9 cellular contexts compared by ENCODE assay signal in genomic region chr4:186724861-186725419, GRCh38. TPM values are rescaled to one million over a fixed set of nuclear protein-coding genes. Genes with fewer than 3 reads are reported as not detected.
A peak's percentile ranks its signal among the peaks of the same experiment; 100 is the strongest.
DNase-seq lines count a peak whose midpoint lies in the region; ATAC-seq, FAIRE-seq and TF ChIP-seq lines count a peak whose summit lies in the region.
"Had no signal": no experiment of that assay in that cellular context is flagged by ENCODE, and none has a peak within 500 bp of the region (broad histone marks: within the 10 kb centered on the region; RNA-seq: fewer than 3 reads in every experiment).

No MANE protein-coding gene starts in this region.

- peak overlapping the region in 1 of 2 experiments; percentile 95; a peak in 2 of 4 replicates for H3K9ac ChIP-seq in K562 (ENCODE audit: insufficient read depth in 1 of 2, low read depth in 2 of 2, low read length in 2 of 2)

- peak overlapping the region; percentile 79; the same call in 1 of the 2 replicates for H3K4me2 ChIP-seq in K562 (ENCODE audit: insufficient read depth, low read length)

- intact Hi-C loops in left ventricle myocardium inferior (cut with micrococcal nuclease) (no loop called here), left cardiac atrium (cut with DNase I) (loop anchor here in 1 of 2 donors (5.0 kb wide), 1 partner anchor 48 kb away; no protein-coding TSS in a partner anchor), K562 (cut with micrococcal nuclease) (loop anchor here (2.0 to 10.0 kb wide), 7 partner anchors 56 to 880 kb away; no protein-coding TSS in a partner anchor), lower leg skin (cut with DNase I; ENCODE audit: low total_unique reads) (no loop called here)

- no peak for TF ChIP-seq RAD21 in K562 (CRISPR knock-in tag; conservative IDR thresholded peaks at IDR 0.05 in 1 of 2, IDR thresholded peaks at IDR 0.05 in 1 of 2)

- H3K27ac ChIP-seq in left ventricle myocardium inferior (replicated peaks) (peak overlapping the region; percentile 93), K562 (ENCODE audit: extremely low read depth, low read depth, low read length) (no peak overlapping the region)

- H3K27me3 ChIP-seq in left ventricle myocardium inferior (ENCODE audit: low read depth) (peaks cover 59% of the 10 kb centered on the region), K562 (ENCODE audit: control insufficient read depth in 2 of 2, insufficient read depth in 2 of 2, low read length in 2 of 2) (peaks cover 11 to 34% of the 10 kb centered on the region in 2 experiments; a peak in 4 of 5 replicates)

- TF ChIP-seq POLR2A in K562 (conservative IDR thresholded peaks at IDR 0.05), result no peak
- no peak for TF ChIP-seq POLR2A in lower leg skin (IDR thresholded peaks at IDR 0.05)

- peaks cover 19% of the 10 kb centered on the region; the same call in 2 of the 3 replicates for H3K79me2 ChIP-seq in K562 (ENCODE audit: control insufficient read depth, insufficient read depth, low read length)

- BruUV-seq in K562 (replicated peaks; lab: Mats Ljungman, UMichigan), result no TSS peak

- H4K20me1 ChIP-seq in K562 (replicated peaks; ENCODE audit: control insufficient read depth, insufficient read depth, low read length), result no peaks in the 10 kb centered on the region

- H2AFZ ChIP-seq in K562 (ENCODE audit: low read depth, low read length), result peak overlapping the region; percentile 81; the same call in 1 of the 2 replicates

- CTCF ChIA-PET in K562 (lab: Yijun Ruan, JAX; ENCODE audit: low intra/inter-chr PET ratio), result interaction anchor here (0.6 kb wide), 1 partner anchor 1002 kb away, joined by 5 read pairs; no protein-coding TSS in a partner anchor

- no peaks in the 10 kb centered on the region for H3K9me1 ChIP-seq in K562 (ENCODE audit: control insufficient read depth, insufficient read depth, low read length)

- TF ChIP-seq EP300 in K562 (IDR thresholded peaks at IDR 0.05; ENCODE audit: low read length), result no peak

- ATAC-seq in left cardiac atrium (no peak), K562 (no peak), GM18511 (IDR thresholded peaks at IDR 0.05; ENCODE audit: unreplicated experiment) (no peak)

- H3K4me1 ChIP-seq in left ventricle myocardium inferior (peaks cover 54% of the 10 kb centered on the region), K562 (replicated peaks in 1 of 2; ENCODE audit: control insufficient read depth in 2 of 2, insufficient read depth in 2 of 2, low read length in 2 of 2) (peaks cover 15 to 39% of the 10 kb centered on the region in 2 experiments; a peak in 4 of 5 replicates)

- in situ Hi-C loops in K562 (cut with MboI), result loop anchor here (10.0 kb wide), 1 partner anchor 830 kb away; no protein-coding TSS in a partner anchor

- POLR2A ChIA-PET in K562 (lab: Yijun Ruan, JAX), result no interaction called here

- H3K9me3 ChIP-seq in left ventricle myocardium inferior (replicated peaks) (peaks cover 8% of the 10 kb centered on the region), K562 (replicated peaks; ENCODE audit: control insufficient read depth, insufficient read depth, low read depth, low read length) (peaks cover 5% of the 10 kb centered on the region)

- H3K36me3 ChIP-seq in left ventricle myocardium inferior (no peaks in the 10 kb centered on the region), K562 (ENCODE audit: control insufficient read depth, insufficient read depth, low read length) (no peaks in the 10 kb centered on the region)

- H3K4me3 ChIP-seq in left ventricle myocardium inferior (peak overlapping the region; percentile 92), K562 (peak overlapping the region; percentile 76), lower leg skin (ENCODE audit: low read depth, poor library complexity, severe bottlenecking) (peak overlapping the region; percentile 66)

- DNase-seq in left ventricle myocardium inferior, result no peak
- DNase-seq in left cardiac atrium, result no peak
- DNase-seq in K562 (ENCODE audit: extremely low read depth in 1 of 4, low spot score in 3 of 4), result peak in 1 of 4 experiments; percentile 12
- DNase-seq in lower leg skin (ENCODE audit: low spot score in 2 of 2), result no peak
- DNase-seq in AG20443 (ENCODE audit: low spot score), result no peak
- DNase-seq in KG1 (lab: John Stamatoyannopoulos, UW), result no peak
- DNase-seq in germinal center (ENCODE audit: low spot score), result no peak

- no peak for TF ChIP-seq CTCF in left ventricle myocardium inferior (IDR thresholded peaks at IDR 0.05; ENCODE audit: borderline replicate concordance)
- TF ChIP-seq CTCF in K562 (IDR thresholded peaks at IDR 0.05 in 2 of 3, conservative IDR thresholded peaks at IDR 0.05 in 1 of 3; ENCODE audit: insufficient read depth in 2 of 3, low read depth in 1 of 3, low read length in 3 of 3), result no peak
- TF ChIP-seq CTCF in lower leg skin (IDR thresholded peaks at IDR 0.05), result no peak

- FAIRE-seq in K562 (lab: Jason Lieb, UNC), result no peak
- FAIRE-seq: colon had no signal

- WGBS in K562 (ENCODE audit: insufficient coverage, low coverage, missing lambda C conversion rate), result 4% methylated on average over 18 of the region's 18 CpGs
- WGBS in lower leg skin, 2 donors, result 1 to 2% methylated on average over 18 of the region's 18 CpGs

TF ChIP-seq in K562, 482 proteins besides CTCF, POLR2A, EP300 and RAD21:
- TF ChIP-seq, protein P1, sequence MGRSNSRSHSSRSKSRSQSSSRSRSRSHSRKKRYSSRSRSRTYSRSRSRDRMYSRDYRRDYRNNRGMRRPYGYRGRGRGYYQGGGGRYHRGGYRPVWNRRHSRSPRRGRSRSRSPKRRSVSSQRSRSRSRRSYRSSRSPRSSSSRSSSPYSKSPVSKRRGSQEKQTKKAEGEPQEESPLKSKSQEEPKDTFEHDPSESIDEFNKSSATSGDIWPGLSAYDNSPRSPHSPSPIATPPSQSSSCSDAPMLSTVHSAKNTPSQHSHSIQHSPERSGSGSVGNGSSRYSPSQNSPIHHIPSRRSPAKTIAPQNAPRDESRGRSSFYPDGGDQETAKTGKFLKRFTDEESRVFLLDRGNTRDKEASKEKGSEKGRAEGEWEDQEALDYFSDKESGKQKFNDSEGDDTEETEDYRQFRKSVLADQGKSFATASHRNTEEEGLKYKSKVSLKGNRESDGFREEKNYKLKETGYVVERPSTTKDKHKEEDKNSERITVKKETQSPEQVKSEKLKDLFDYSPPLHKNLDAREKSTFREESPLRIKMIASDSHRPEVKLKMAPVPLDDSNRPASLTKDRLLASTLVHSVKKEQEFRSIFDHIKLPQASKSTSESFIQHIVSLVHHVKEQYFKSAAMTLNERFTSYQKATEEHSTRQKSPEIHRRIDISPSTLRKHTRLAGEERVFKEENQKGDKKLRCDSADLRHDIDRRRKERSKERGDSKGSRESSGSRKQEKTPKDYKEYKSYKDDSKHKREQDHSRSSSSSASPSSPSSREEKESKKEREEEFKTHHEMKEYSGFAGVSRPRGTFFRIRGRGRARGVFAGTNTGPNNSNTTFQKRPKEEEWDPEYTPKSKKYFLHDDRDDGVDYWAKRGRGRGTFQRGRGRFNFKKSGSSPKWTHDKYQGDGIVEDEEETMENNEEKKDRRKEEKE (IDR thresholded peaks at IDR 0.05; ENCODE audit: borderline replicate concordance in 1 of 2, control insufficient read depth in 1 of 2, low read depth in 2 of 2, low read length in 1 of 2), result no peak
- TF ChIP-seq, protein P2, sequence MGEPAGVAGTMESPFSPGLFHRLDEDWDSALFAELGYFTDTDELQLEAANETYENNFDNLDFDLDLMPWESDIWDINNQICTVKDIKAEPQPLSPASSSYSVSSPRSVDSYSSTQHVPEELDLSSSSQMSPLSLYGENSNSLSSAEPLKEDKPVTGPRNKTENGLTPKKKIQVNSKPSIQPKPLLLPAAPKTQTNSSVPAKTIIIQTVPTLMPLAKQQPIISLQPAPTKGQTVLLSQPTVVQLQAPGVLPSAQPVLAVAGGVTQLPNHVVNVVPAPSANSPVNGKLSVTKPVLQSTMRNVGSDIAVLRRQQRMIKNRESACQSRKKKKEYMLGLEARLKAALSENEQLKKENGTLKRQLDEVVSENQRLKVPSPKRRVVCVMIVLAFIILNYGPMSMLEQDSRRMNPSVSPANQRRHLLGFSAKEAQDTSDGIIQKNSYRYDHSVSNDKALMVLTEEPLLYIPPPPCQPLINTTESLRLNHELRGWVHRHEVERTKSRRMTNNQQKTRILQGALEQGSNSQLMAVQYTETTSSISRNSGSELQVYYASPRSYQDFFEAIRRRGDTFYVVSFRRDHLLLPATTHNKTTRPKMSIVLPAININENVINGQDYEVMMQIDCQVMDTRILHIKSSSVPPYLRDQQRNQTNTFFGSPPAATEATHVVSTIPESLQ (CRISPR knock-in tag; IDR thresholded peaks at IDR 0.05), result no peak
- TF ChIP-seq PHF21A (IDR thresholded peaks at IDR 0.05; ENCODE audit: borderline replicate concordance, low read depth) (0 out of 2 replicates have a peak, but pooled peaks have one; percentile 55), ZNF384 (IDR thresholded peaks at IDR 0.05; ENCODE audit: low read depth, low read length) (no peak)

RNA-seq across cellular contexts. Expression of gene FAT1, which starts 1.3 kb away (rescaled TPM):
- total RNA-seq in left ventricle myocardium inferior (59.1 TPM), left cardiac atrium (10 to 100 TPM; 66.0 to 67.8 TPM), K562 (2014; rRNA removed) (22.8 and 23.3 TPM in 2 replicates), K562 (2014; rRNA removed; fragmentation: Illumina TruSeq; extraction: Trizol) (21.4 and 25.5 TPM in 2 replicates), K562 (2015; rRNA removed; fragmentation: Illumina TruSeq; extraction: Trizol) (36.0 and 38.4 TPM in 2 replicates), K562 (2021) (30.0 and 31.4 TPM in 2 replicates), lower leg skin (100 to 1,000 TPM in 1 of 4 donors, 10 to 100 TPM in 3; 51.3 to 114 (median 72.2) TPM)
- total RNA-seq in K562 (2011; cell fraction: chromatin; rRNA removed; ENCODE audit: low replicate concordance), result 34.3 and 56.3 TPM in 2 replicates
- total RNA-seq in K562 (2011; cell fraction: nucleolus; rRNA removed), result 21.5 and 28.3 TPM in 2 replicates
- 26.8 and 46.9 TPM in 2 replicates for total RNA-seq in K562 (2011; cell fraction: nucleoplasm; rRNA removed)
- polyA plus RNA-seq in K562 (2011; rRNA removed) (12.2 and 13.9 TPM in 2 replicates), K562 (2014; fragmentation: Illumina TruSeq; extraction: Trizol) (19.3 and 24.9 TPM in 2 replicates), K562 (2014; fragmentation: Nextera tagmentation; extraction: Ambion mirVana) (1 to 10 TPM; 6.0 to 8.3 TPM), K562 (2014; rRNA removed) (9.3 and 12.2 TPM in 2 replicates)
- polyA plus RNA-seq in K562 (2011; cell fraction: cytosol; rRNA removed), result 11.8 and 14.6 TPM in 2 replicates
- 18.0 and 35.1 TPM in 2 replicates for polyA plus RNA-seq in K562 (2011; cell fraction: nucleus; rRNA removed)
- 14.4 and 20.2 TPM in 2 replicates for polyA plus RNA-seq in K562 (2012)
- polyA minus RNA-seq in K562 (2011; rRNA and poly(A)+ RNA removed), result 100 and 106 TPM in 2 replicates
- polyA minus RNA-seq in K562 (2011; cell fraction: cytosol; rRNA and poly(A)+ RNA removed), result 40.0 and 46.9 TPM in 2 replicates
- polyA minus RNA-seq in K562 (2011; cell fraction: nucleus; rRNA and poly(A)+ RNA removed), result 23.8 and 27.2 TPM in 2 replicates
